8 cellular contexts compared by ENCODE assay signal in the genomic region with DNA sequence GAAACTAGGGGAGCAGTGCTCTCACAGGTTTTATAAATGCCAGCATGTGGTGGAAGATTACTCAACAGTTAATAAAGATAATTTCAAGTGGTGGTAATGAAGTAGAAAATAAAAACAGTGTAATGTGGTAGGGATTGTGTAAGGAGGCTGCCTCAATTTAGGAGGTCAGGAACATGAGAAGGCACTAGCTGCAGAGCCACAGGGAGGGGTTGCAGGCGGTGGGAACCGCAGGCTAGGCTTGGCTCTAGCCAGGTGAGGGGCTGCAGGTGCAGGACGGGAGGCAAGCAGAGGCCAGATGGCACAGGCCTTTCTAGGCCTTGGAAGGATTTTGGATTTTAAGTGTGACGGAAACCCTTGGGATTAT. TPM values are rescaled to one million over a fixed set of nuclear protein-coding genes. Genes with fewer than 3 reads are reported as not detected.
DNase-seq lines count a peak whose midpoint lies in the region; ATAC-seq and TF ChIP-seq lines count a peak whose summit lies in the region.

No MANE protein-coding gene starts in this region.

- intact Hi-C loops in breast epithelium (cut with DNase I; ENCODE audit: low total_unique reads), result loop anchor here (5.0 kb wide), 1 partner anchor 292 kb away; no protein-coding TSS in a partner anchor

- peaks cover 0 to 9% of the 10 kb centered on the region in 2 donors for H3K4me1 ChIP-seq in breast epithelium

- no peak for TF ChIP-seq POLR2A in breast epithelium (IDR thresholded peaks at IDR 0.05)

- no peaks in the 10 kb centered on the region for H3K36me3 ChIP-seq in breast epithelium

- DNase-seq in NOMO-1 treated with DMSO at 0.1 percent for 48 hours (lab: John Stamatoyannopoulos, UW; ENCODE audit: unreplicated experiment), result peak; percentile 55
- no peak for DNase-seq in NOMO-1 treated with dmso at 0.1 percent for 144 hours (lab: John Stamatoyannopoulos, UW; ENCODE audit: unreplicated experiment)
- DNase-seq in NCI-H748 (lab: John Stamatoyannopoulos, UW; ENCODE audit: unreplicated experiment), result peak; percentile 81
- DNase-seq in breast epithelium (ENCODE audit: low spot score in 2 of 2), result no peak
- peak; percentile 48 for DNase-seq in left kidney (ENCODE audit: low read depth, low spot score)
- peak; percentile 44 for DNase-seq in superior temporal gyrus (ENCODE audit: extremely low spot score)
- no peak for DNase-seq in NK-92 (lab: John Stamatoyannopoulos, UW; ENCODE audit: unreplicated experiment)

- peak overlapping the region; percentile 82 to 94 (median 84) for H3K4me3 ChIP-seq in breast epithelium

- H3K9me3 ChIP-seq in breast epithelium, result no peaks in the 10 kb centered on the region

- peak; percentile 8 for ATAC-seq in HG02642 (IDR thresholded peaks at IDR 0.05; ENCODE audit: poor library complexity, unreplicated experiment)

- H3K27ac ChIP-seq in breast epithelium, result peak overlapping the region; percentile 97

- TF ChIP-seq CTCF in breast epithelium (IDR thresholded peaks at IDR 0.05), result no peak

- H3K27me3 ChIP-seq in breast epithelium, result no peaks in the 10 kb centered on the region

RNA-seq across cellular contexts. Expression of a gene that starts 0.8 kb away (rescaled TPM):
- total RNA-seq in breast epithelium, result 10 to 100 TPM; 10.4 to 38.9 (median 25.9) TPM

RNA-seq across cellular contexts. Expression of a gene that starts 0.9 kb away (rescaled TPM):
- 10 to 100 TPM; 53.7 to 95.9 (median 64.5) TPM for total RNA-seq in breast epithelium

Comparison
In these comparisons a context has a peak if more than half of its experiments do, and no peak if none do; other contexts are left out.
1. DNase-seq: peak in NOMO-1 treated with DMSO at 0.1 percent for 48 hours (single experiment), NCI-H748 (single experiment), left kidney (single experiment) and superior temporal gyrus (single experiment); none in NOMO-1 treated with dmso at 0.1 percent for 144 hours (single experiment), breast epithelium (0 of 2) and NK-92 (single experiment).